8 cellular contexts compared by ENCODE assay signal in the genomic region with DNA sequence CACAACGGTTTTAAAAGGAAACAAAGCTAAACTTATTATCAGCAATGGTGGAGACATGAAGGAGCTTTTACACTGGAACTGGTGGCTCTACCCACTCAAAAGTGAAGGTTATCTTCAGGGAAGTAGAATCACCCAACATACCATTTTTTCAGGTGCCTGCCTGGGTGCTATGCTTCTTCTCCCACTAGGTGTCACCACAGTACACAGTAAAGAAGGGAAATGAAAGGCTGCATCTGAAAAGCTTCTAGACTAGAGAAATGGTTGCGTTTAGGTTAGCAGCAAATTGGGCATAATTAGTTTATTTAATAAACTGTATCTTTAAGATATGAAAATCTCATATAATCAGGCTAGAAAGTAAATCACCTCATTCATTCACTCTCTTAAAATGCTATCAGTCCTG. TPM values are rescaled to one million over a fixed set of nuclear protein-coding genes. Genes with fewer than 3 reads are reported as not detected.
DNase-seq lines count a peak whose midpoint lies in the region; ATAC-seq, FAIRE-seq and TF ChIP-seq lines count a peak whose summit lies in the region.

No MANE protein-coding gene starts in this region.

- BruUV-seq in Panc1 (replicated peaks; lab: Mats Ljungman, UMichigan) (no TSS peak), K562 (replicated peaks; lab: Mats Ljungman, UMichigan) (no TSS peak)

- TF ChIP-seq RAD21 in K562 (CRISPR knock-in tag; conservative IDR thresholded peaks at IDR 0.05 in 1 of 2, IDR thresholded peaks at IDR 0.05 in 1 of 2), result peak; percentile 57 to 70

- H3K4me2 ChIP-seq in K562 (ENCODE audit: insufficient read depth, low read length), result no peak overlapping the region

- no peaks in the 10 kb centered on the region for H3K4me1 ChIP-seq in Panc1 (ENCODE audit: control insufficient read depth, insufficient read depth, low read length)
- no peaks in the 10 kb centered on the region for H3K4me1 ChIP-seq in K562 (replicated peaks in 1 of 2; ENCODE audit: control insufficient read depth in 2 of 2, insufficient read depth in 2 of 2, low read length in 2 of 2)
- H3K4me1 ChIP-seq in iPS DF 6.9 (ENCODE audit: control insufficient read depth, insufficient read depth, low read length), result no peaks in the 10 kb centered on the region

- POLR2A ChIA-PET in Panc1 (lab: Charles Lee) (no interaction called here), K562 (lab: Yijun Ruan, JAX) (interaction anchor here (0.7 to 0.9 kb wide), 2 partner anchors 11 to 141 kb away, joined by 3 read pairs; no protein-coding TSS in a partner anchor)

- H3K9me1 ChIP-seq in K562 (ENCODE audit: control insufficient read depth, insufficient read depth, low read length), result no peaks in the 10 kb centered on the region

- ATAC-seq in Panc1 (peak; percentile 82; the same call in 1 of the 2 replicates), K562 (peak; percentile 77), HG03439 (IDR thresholded peaks at IDR 0.05; ENCODE audit: unreplicated experiment) (no peak)

- intact Hi-C loops in Panc1 (cut with micrococcal nuclease; ENCODE audit: unreplicated experiment) (loop anchor here (5.0 kb wide), 1 partner anchor 489 kb away; no protein-coding TSS in a partner anchor), K562 (cut with micrococcal nuclease) (loop anchor here (5.0 kb wide), 1 partner anchor 489 kb away; no protein-coding TSS in a partner anchor)

- H3K27me3 ChIP-seq in Panc1 (ENCODE audit: control insufficient read depth, insufficient read depth, low read length), result peaks cover 2% of the 10 kb centered on the region; the same call in 1 of the 2 replicates
- H3K27me3 ChIP-seq in K562 (ENCODE audit: control insufficient read depth in 2 of 2, insufficient read depth in 2 of 2, low read length in 2 of 2), result no peaks in the 10 kb centered on the region
- no peaks in the 10 kb centered on the region for H3K27me3 ChIP-seq in iPS DF 6.9 (ENCODE audit: control insufficient read depth, insufficient read depth, low read length)

- no peaks in the 10 kb centered on the region for H3K79me2 ChIP-seq in K562 (ENCODE audit: control insufficient read depth, insufficient read depth, low read length)

- in situ Hi-C loops in Panc1 (cut with HindIII; ENCODE audit: low pct_unique_long_range_greater_than_20kb, low sequenced_read_pairs) (no loop called here), K562 (cut with MboI) (no loop called here)

- CTCF ChIA-PET in Panc1 (lab: Charles Lee) (interaction anchor here (0.5 kb wide), 1 partner anchor 299 kb away, joined by 7 read pairs; no protein-coding TSS in a partner anchor), K562 (lab: Yijun Ruan, JAX; ENCODE audit: low intra/inter-chr PET ratio) (no interaction called here)

- DNase-seq in GM04504 (ENCODE audit: low read depth) (peak; percentile 20), HuH-7.5 (ENCODE audit: low spot score) (peak; percentile 10), Panc1 (ENCODE audit: low read depth, low spot score) (peak; percentile 35), K562 (ENCODE audit: extremely low read depth in 1 of 4, low spot score in 3 of 4) (peak; percentile 24 to 48 (median 30)), iPS DF 6.9 (ENCODE audit: low read depth, low spot score) (peak; percentile 18)
- peak; percentile 2 for DNase-seq in stimulated activated CD4-positive, alpha-beta T cell treated with anti-CD3 and anti-CD28 coated beads, Interleukin-2, amount 100 ng/mL, for 4 hours (ENCODE audit: low read depth)

- H4K20me1 ChIP-seq in K562 (replicated peaks; ENCODE audit: control insufficient read depth, insufficient read depth, low read length), result no peaks in the 10 kb centered on the region

- H3K27ac ChIP-seq in Panc1 (ENCODE audit: low read length), result no peak overlapping the region
- H3K27ac ChIP-seq in K562 (ENCODE audit: extremely low read depth, low read depth, low read length), result no peak overlapping the region
- H3K27ac ChIP-seq in iPS DF 6.9 (ENCODE audit: low read length), result no peak overlapping the region

- no peak overlapping the region for H3K9ac ChIP-seq in K562 (ENCODE audit: insufficient read depth in 1 of 2, low read depth in 2 of 2, low read length in 2 of 2)

- H3K36me3 ChIP-seq in Panc1 (ENCODE audit: control insufficient read depth, insufficient read depth, low read length) (no peaks in the 10 kb centered on the region), K562 (ENCODE audit: control insufficient read depth, insufficient read depth, low read length) (no peaks in the 10 kb centered on the region), iPS DF 6.9 (ENCODE audit: control insufficient read depth, insufficient read depth, low read length) (no peaks in the 10 kb centered on the region)

- 0% methylated on average over 2 of the region's 2 CpGs for WGBS in K562 (ENCODE audit: insufficient coverage, low coverage, missing lambda C conversion rate)
- no CpG with 5 or more reads among the region's 2 CpGs for WGBS in iPS DF 6.9 (ENCODE audit: insufficient coverage, insufficient read length)

- no peak overlapping the region for H3K4me3 ChIP-seq in Panc1 (ENCODE audit: low read depth in 2 of 2, low read length in 2 of 2)
- H3K4me3 ChIP-seq in K562, result no peak overlapping the region
- no peak overlapping the region for H3K4me3 ChIP-seq in iPS DF 6.9 (ENCODE audit: low read length)

- TF ChIP-seq POLR2A in K562 (conservative IDR thresholded peaks at IDR 0.05), result no peak

- FAIRE-seq in A204.1 (lab: Jason Lieb, UNC) (peak; percentile 57), K562 (lab: Jason Lieb, UNC) (peak; percentile 48)

- H2AFZ ChIP-seq in K562 (ENCODE audit: low read depth, low read length), result no peak overlapping the region

- peak; percentile 77 for TF ChIP-seq CTCF in Panc1 (IDR thresholded peaks at IDR 0.05)
- TF ChIP-seq CTCF in K562 (IDR thresholded peaks at IDR 0.05 in 2 of 3, conservative IDR thresholded peaks at IDR 0.05 in 1 of 3; ENCODE audit: insufficient read depth in 2 of 3, low read depth in 1 of 3, low read length in 3 of 3), result peak; percentile 46 to 63 (median 61)

- no peak for TF ChIP-seq EP300 in K562 (IDR thresholded peaks at IDR 0.05; ENCODE audit: low read length)

- no peaks in the 10 kb centered on the region for H3K9me3 ChIP-seq in Panc1 (ENCODE audit: control insufficient read depth, insufficient read depth, low read depth, low read length)
- no peaks in the 10 kb centered on the region for H3K9me3 ChIP-seq in K562 (replicated peaks; ENCODE audit: control insufficient read depth, insufficient read depth, low read depth, low read length)
- no peaks in the 10 kb centered on the region for H3K9me3 ChIP-seq in iPS DF 6.9 (ENCODE audit: control insufficient read depth, insufficient read depth, low read length)

TF ChIP-seq in K562, 482 proteins besides CTCF, POLR2A, EP300 and RAD21 (continues in another document):
- no peak for TF ChIP-seq CC2D1A (IDR thresholded peaks at IDR 0.05)

RNA-seq across cellular contexts. Expression of a gene that starts 47.0 kb away (rescaled TPM):
- total RNA-seq in Panc1 (2021; ENCODE audit: unreplicated experiment) (16.3 TPM), K562 (2014; rRNA removed) (28.7 and 29.7 TPM in 2 replicates), K562 (2014; rRNA removed; fragmentation: Illumina TruSeq; extraction: Trizol) (34.8 and 43.9 TPM in 2 replicates), K562 (2015; rRNA removed; fragmentation: Illumina TruSeq; extraction: Trizol) (12.6 and 18.3 TPM in 2 replicates), K562 (2021) (23.5 and 27.9 TPM in 2 replicates)
- polyA plus RNA-seq in Panc1 (2012; ENCODE audit: insufficient read length), result 19.9 TPM
- 20.0 and 31.3 TPM in 2 replicates for total RNA-seq in K562 (2011; cell fraction: chromatin; rRNA removed; ENCODE audit: low replicate concordance)
- total RNA-seq in K562 (2011; cell fraction: nucleolus; rRNA removed), result 26.8 and 30.0 TPM in 2 replicates
- total RNA-seq in K562 (2011; cell fraction: nucleoplasm; rRNA removed), result 33.1 and 41.2 TPM in 2 replicates
- polyA plus RNA-seq in K562 (2011; rRNA removed) (83.9 and 102 TPM in 2 replicates), K562 (2014; fragmentation: Illumina TruSeq; extraction: Trizol) (23.9 and 28.2 TPM in 2 replicates), K562 (2014; fragmentation: Nextera tagmentation; extraction: Ambion mirVana) (100 to 1,000 TPM; 150 to 164 TPM), K562 (2014; rRNA removed) (39.3 and 46.7 TPM in 2 replicates)
- polyA plus RNA-seq in K562 (2011; cell fraction: cytosol; rRNA removed), result 14.1 and 29.2 TPM in 2 replicates
- polyA plus RNA-seq in K562 (2011; cell fraction: nucleus; rRNA removed), result 10.8 and 22.6 TPM in 2 replicates
- 20.8 and 36.9 TPM in 2 replicates for polyA plus RNA-seq in K562 (2012)
- 13.8 and 19.5 TPM in 2 replicates for polyA minus RNA-seq in K562 (2011; rRNA and poly(A)+ RNA removed)
- 7.3 and 7.7 TPM in 2 replicates for polyA minus RNA-seq in K562 (2011; cell fraction: cytosol; rRNA and poly(A)+ RNA removed)
- polyA minus RNA-seq in K562 (2011; cell fraction: nucleus; rRNA and poly(A)+ RNA removed), result 5.9 and 10.1 TPM in 2 replicates

RNA-seq across cellular contexts. Expression of a gene that starts 56.7 kb away (rescaled TPM):
- total RNA-seq in Panc1 (2021; ENCODE audit: unreplicated experiment) (26.2 TPM), K562 (2014; rRNA removed) (14.2 and 17.5 TPM in 2 replicates), K562 (2014; rRNA removed; fragmentation: Illumina TruSeq; extraction: Trizol) (18.5 and 18.7 TPM in 2 replicates), K562 (2015; rRNA removed; fragmentation: Illumina TruSeq; extraction: Trizol) (18.1 and 19.1 TPM in 2 replicates), K562 (2021) (17.5 and 24.2 TPM in 2 replicates)
- 20.2 TPM for polyA plus RNA-seq in Panc1 (2012; ENCODE audit: insufficient read length)
- 14.3 and 21.9 TPM in 2 replicates for total RNA-seq in K562 (2011; cell fraction: chromatin; rRNA removed; ENCODE audit: low replicate concordance)
- total RNA-seq in K562 (2011; cell fraction: nucleolus; rRNA removed), result 7.2 and 10.8 TPM in 2 replicates
- total RNA-seq in K562 (2011; cell fraction: nucleoplasm; rRNA removed), result 8.1 and 11.1 TPM in 2 replicates
- polyA plus RNA-seq in K562 (2011; rRNA removed) (13.3 and 19.1 TPM in 2 replicates), K562 (2014; fragmentation: Illumina TruSeq; extraction: Trizol) (13.8 and 14.0 TPM in 2 replicates), K562 (2014; fragmentation: Nextera tagmentation; extraction: Ambion mirVana) (1 to 10 TPM; 4.8 to 6.6 TPM), K562 (2014; rRNA removed) (10.9 and 14.4 TPM in 2 replicates)
- polyA plus RNA-seq in K562 (2011; cell fraction: cytosol; rRNA removed), result 6.9 and 7.4 TPM in 2 replicates
- 10.2 and 11.3 TPM in 2 replicates for polyA plus RNA-seq in K562 (2011; cell fraction: nucleus; rRNA removed)
- 10.9 and 13.3 TPM in 2 replicates for polyA plus RNA-seq in K562 (2012)
- 37.5 and 40.3 TPM in 2 replicates for polyA minus RNA-seq in K562 (2011; rRNA and poly(A)+ RNA removed)
- 8.6 and 14.4 TPM in 2 replicates for polyA minus RNA-seq in K562 (2011; cell fraction: cytosol; rRNA and poly(A)+ RNA removed)
- 7.8 and 12.9 TPM in 2 replicates for polyA minus RNA-seq in K562 (2011; cell fraction: nucleus; rRNA and poly(A)+ RNA removed)
